Comparison of ENCODE assay signal across 30 cellular contexts in genomic region chr6:24016857-24017256, GRCh38.
"Had no signal": no experiment of that assay in that cellular context is flagged by ENCODE, and none has a peak within 500 bp of the region (broad histone marks: within the 10 kb centered on the region; RNA-seq: fewer than 3 reads in every experiment).

No MANE protein-coding gene starts in this region.

- H3K4me1 Mint-ChIP-seq: activated CD4-positive, alpha-beta T cell treated with anti-CD3 and anti-CD28 coated beads, Interleukin-2, amount 10 ng/mL, durations not matched to agents 7 days and 5 days; activated T-helper 17 cell treated with anti-CD3 and anti-CD28 coated beads, Interleukin-2, amount 50 U/mL, for 72 hours; central memory CD8-positive, alpha-beta T cell; T-helper 17 cell had no signal

- H3K4me3 Mint-ChIP-seq: activated CD4-positive, alpha-beta T cell treated with anti-CD3 and anti-CD28 coated beads, Interleukin-2, amount 10 ng/mL, durations not matched to agents 7 days and 5 days; activated CD8-positive, alpha-beta T cell treated with anti-CD3 and anti-CD28 coated beads for 36 hours; activated naive CD8-positive, alpha-beta T cell; activated T-cell treated with anti-CD3 and anti-CD28 coated beads, Interleukin-2, amount 50 U/mL, for 4 hours; activated T-helper 17 cell treated with anti-CD3 and anti-CD28 coated beads, Interleukin-2, amount 50 U/mL, for 72 hours; central memory CD8-positive, alpha-beta T cell; dendritic cell treated with granulocyte-macrophage colony-stimulating factor and Interleukin-4, amounts not matched to agents 40 ng/mL and 50 ng/mL, for 4 days; endodermal cell; T-helper 17 cell; T-helper 2 cell treated with Interferon-gamma antibody and Interleukin-4, amounts not matched to agents 5 μg/mL and 100 μg/mL, for 36 hours had no signal

- ATAC-seq: activated CD8-positive, alpha-beta T cell treated with anti-CD3 and anti-CD28 coated beads for 36 hours; activated T-cell treated with anti-CD3 and anti-CD28 coated beads, Interleukin-2, amount 50 U/mL, for 4 hours; activated T-helper 17 cell treated with anti-CD3 and anti-CD28 coated beads, Interleukin-2, amount 50 U/mL, for 72 hours; esophagus mucosa; foreskin keratinocyte; gastrocnemius medialis; heart left ventricle; T-helper 17 cell had no signal

- H3K36me3 ChIP-seq: brain microvascular endothelial cell, gastrocnemius medialis, heart left ventricle had no signal

- H3K9me3 ChIP-seq: gastrocnemius medialis had no signal

- H3K36me3 Mint-ChIP-seq: activated naive CD8-positive, alpha-beta T cell had no signal

- H3K27me3 Mint-ChIP-seq: activated CD4-positive, alpha-beta T cell treated with anti-CD3 and anti-CD28 coated beads, Interleukin-2, amount 10 ng/mL, durations not matched to agents 7 days and 5 days; central memory CD8-positive, alpha-beta T cell; dendritic cell treated with granulocyte-macrophage colony-stimulating factor and Interleukin-4, amounts not matched to agents 40 ng/mL and 50 ng/mL, for 4 days; T-helper 17 cell had no signal

- H3K27me3 ChIP-seq: brain microvascular endothelial cell, dorsolateral prefrontal cortex, foreskin keratinocyte, gastrocnemius medialis, heart left ventricle had no signal

- H3K27ac ChIP-seq: brain microvascular endothelial cell, coronary artery, dorsolateral prefrontal cortex, foreskin keratinocyte, gastrocnemius medialis, heart left ventricle had no signal

- H3K27ac Mint-ChIP-seq: activated CD4-positive, alpha-beta T cell treated with anti-CD3 and anti-CD28 coated beads, Interleukin-2, amount 10 ng/mL, durations not matched to agents 7 days and 5 days; activated CD8-positive, alpha-beta T cell treated with anti-CD3 and anti-CD28 coated beads for 36 hours; activated naive CD8-positive, alpha-beta T cell; activated T-helper 17 cell treated with anti-CD3 and anti-CD28 coated beads, Interleukin-2, amount 50 U/mL, for 72 hours; dendritic cell treated with granulocyte-macrophage colony-stimulating factor and Interleukin-4, amounts not matched to agents 40 ng/mL and 50 ng/mL, for 4 days; endodermal cell; T-helper 17 cell; T-helper 2 cell treated with Interferon-gamma antibody and Interleukin-4, amounts not matched to agents 5 μg/mL and 100 μg/mL, for 36 hours had no signal

- DNase-seq: activated CD4-positive, alpha-beta T cell treated with anti-CD3 and anti-CD28 coated beads for 1 hour; activated CD4-positive, alpha-beta T cell treated with anti-CD3 and anti-CD28 coated beads for 4 hours; activated CD4-positive, alpha-beta T cell treated with anti-CD3 and anti-CD28 coated beads, Interleukin-2, amount 10 ng/mL, durations not matched to agents 7 days and 5 days; activated CD4-positive, alpha-beta T cell treated with anti-CD3 and anti-CD28 coated beads, Interleukin-2, amount 50 U/mL, for 48 hours; activated CD8-positive, alpha-beta memory T cell treated with anti-CD3 and anti-CD28 coated beads for 24 hours; activated CD8-positive, alpha-beta T cell treated with anti-CD3 and anti-CD28 coated beads for 36 hours; activated effector memory CD4-positive, alpha-beta T cell treated with Interleukin-2 at 50 U/mL for 16 hours; activated gamma-delta T cell treated with Interleukin-2 at 50 U/mL for 16 hours; activated naive CD4-positive, alpha-beta T cell treated with anti-CD3 and anti-CD28 coated beads, Interleukin-2, amount 50 U/mL, for 16 hours; activated naive CD4-positive, alpha-beta T cell treated with Interleukin-2 at 50 U/mL for 16 hours; activated T-cell treated with anti-CD3 and anti-CD28 coated beads, Interleukin-2, amount 50 U/mL, for 4 hours; amniotic stem cell; anterior cingulate cortex; brain microvascular endothelial cell; dorsolateral prefrontal cortex; effector memory CD4-positive, alpha-beta T cell; endodermal cell; foreskin keratinocyte; gastrocnemius medialis; glutamatergic neuron; heart left ventricle; T-helper 17 cell; T1000 had no signal

- H3K9me3 Mint-ChIP-seq: activated T-cell treated with anti-CD3 and anti-CD28 coated beads, Interleukin-2, amount 50 U/mL, for 4 hours had no signal

- H3K4me3 ChIP-seq: coronary artery, dorsolateral prefrontal cortex, gastrocnemius medialis, heart left ventricle had no signal
